Comparison of ENCODE assay signal across 1 cellular context in the genomic region with DNA sequence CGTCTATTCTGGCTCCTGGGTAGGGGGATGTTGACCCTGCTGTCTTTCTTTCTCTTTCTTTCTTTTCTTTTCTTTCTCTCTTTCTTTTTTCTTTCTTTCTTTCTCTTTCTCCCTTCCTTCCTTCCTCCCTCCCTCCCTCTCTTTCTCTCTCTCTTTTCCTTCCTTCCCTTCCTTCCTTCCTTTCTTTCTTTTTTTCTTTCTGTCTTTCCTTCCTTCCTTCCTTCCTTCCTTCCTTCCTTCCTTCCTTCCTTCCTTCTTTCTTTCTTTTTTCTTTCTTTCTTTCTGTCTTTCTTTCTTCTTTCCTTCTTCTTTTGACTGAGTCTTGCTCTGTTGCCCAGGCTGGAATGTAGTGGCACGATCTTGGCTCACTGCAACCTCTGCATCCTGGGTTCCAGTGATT. TPM values are rescaled to one million over a fixed set of nuclear protein-coding genes. Genes with fewer than 3 reads are reported as not detected.
"Had no signal": no experiment of that assay in that cellular context is flagged by ENCODE, and none has a peak within 500 bp of the region (broad histone marks: within the 10 kb centered on the region; RNA-seq: fewer than 3 reads in every experiment).

No MANE protein-coding gene starts in this region.

RNA-seq across cellular contexts. Expression of gene PSD2, which starts 3.0 kb away (rescaled TPM):
- polyA plus RNA-seq: GM23248 had no signal
